ENCODE assay signal across 8 cellular contexts in genomic region chr2:61426267-61426897, GRCh38. TPM values are rescaled to one million over a fixed set of nuclear protein-coding genes. Genes with fewer than 3 reads are reported as not detected.
DNase-seq lines count a peak whose midpoint lies in the region; ATAC-seq and TF ChIP-seq lines count a peak whose summit lies in the region.

No MANE protein-coding gene starts in this region.

- H3K27ac ChIP-seq in gastrocnemius medialis, result peak overlapping the region in 2 of 4 donors; percentile 15 to 18

- in situ Hi-C loops in gastrocnemius medialis (cut with MboI; ENCODE audit: low sequenced_read_pairs in 4 of 4), result no loop called here

- H3K27me3 ChIP-seq in gastrocnemius medialis, result no peaks in the 10 kb centered on the region

- H3K36me3 ChIP-seq in gastrocnemius medialis, result no peaks in the 10 kb centered on the region

- H3K4me3 ChIP-seq in fibroblast of pulmonary artery (replicated peaks; ENCODE audit: low read depth, low read length) (no peak overlapping the region), gastrocnemius medialis (no peak overlapping the region)

- TF ChIP-seq POLR2A in gastrocnemius medialis (IDR thresholded peaks at IDR 0.05), result no peak

- DNase-seq in NK-92 treated with Interleukin-12 subunit alpha and Interleukin-12 subunit beta, amount 100 ng/mL, for 24 hours (lab: John Stamatoyannopoulos, UW), result peak; percentile 16
- DNase-seq in NK-92 (lab: John Stamatoyannopoulos, UW; ENCODE audit: unreplicated experiment), result no peak
- peak; percentile 54 for DNase-seq in NCI-H82 (lab: John Stamatoyannopoulos, UW)
- peak; percentile 74 for DNase-seq in activated CD8-positive, alpha-beta memory T cell treated with anti-CD3 and anti-CD28 coated beads, Interleukin-2, amount 50 U/mL, for 4 hours
- DNase-seq in fibroblast of pulmonary artery (ENCODE audit: low read depth), result peak; percentile 39
- DNase-seq in gastrocnemius medialis, result peak in 1 of 2 donors; percentile 35
- DNase-seq in NCI-H345 (lab: John Stamatoyannopoulos, UW), result no peak

- peak; percentile 59 for ATAC-seq in HG02840 (IDR thresholded peaks at IDR 0.05; ENCODE audit: low FRiP score, unreplicated experiment)
- ATAC-seq in gastrocnemius medialis, result peak; percentile 14 to 56

- intact Hi-C loops in gastrocnemius medialis (cut with DNase I; ENCODE audit: low total_unique reads), result no loop called here

- peak; percentile 55 for TF ChIP-seq CTCF in fibroblast of pulmonary artery (IDR thresholded peaks at IDR 0.05; ENCODE audit: low read length, missing control alignments)
- TF ChIP-seq CTCF in gastrocnemius medialis (IDR thresholded peaks at IDR 0.05 in 4 of 5, conservative IDR thresholded peaks at IDR 0.05 in 1 of 5), result peak in 4 of 5 experiments; percentile 28 to 46 (median 35)

- no peaks in the 10 kb centered on the region for H3K9me3 ChIP-seq in gastrocnemius medialis

- H3K4me1 ChIP-seq in gastrocnemius medialis, result peaks cover 30 to 35% of the 10 kb centered on the region in 2 donors

RNA-seq across cellular contexts. Expression of gene USP34, which starts 44.5 kb away (rescaled TPM):
- total RNA-seq in gastrocnemius medialis, result 100 to 1,000 TPM in 1 of 4 donors, 10 to 100 TPM in 3; 64.5 to 150 (median 76.3) TPM

Comparison
In these comparisons a context has a peak if more than half of its experiments do, and no peak if none do; other contexts are left out.
1. DNase-seq: peak in NK-92 treated with Interleukin-12 subunit alpha and Interleukin-12 subunit beta, amount 100 ng/mL, for 24 hours (single experiment), NCI-H82 (single experiment), activated CD8-positive, alpha-beta memory T cell treated with anti-CD3 and anti-CD28 coated beads, Interleukin-2, amount 50 U/mL, for 4 hours (single experiment) and fibroblast of pulmonary artery (single experiment); none in NK-92 (single experiment) and NCI-H345 (single experiment).